In genomic region chr15:98517051-98517450, GRCh38 we compare ENCODE assay signal across 32 cellular contexts.
DNase-seq lines count a peak whose midpoint lies in the region; ATAC-seq, FAIRE-seq and TF ChIP-seq lines count a peak whose summit lies in the region.
"Had no signal": no experiment of that assay in that cellular context is flagged by ENCODE, and none has a peak within 500 bp of the region (broad histone marks: within the 10 kb centered on the region; RNA-seq: fewer than 3 reads in every experiment).

No MANE protein-coding gene starts in this region.

- TF ChIP-seq POLR2A in esophagus muscularis mucosa (IDR thresholded peaks at IDR 0.05; ENCODE audit: low read depth) (no peak), heart left ventricle (IDR thresholded peaks at IDR 0.05) (no peak)

- intact Hi-C loops in esophagus muscularis mucosa (cut with DNase I) (loop anchor here (5.0 kb wide), 1 partner anchor 560 kb away; no protein-coding TSS in a partner anchor), heart left ventricle (cut with DNase I) (loop anchor here in 9 of 10 donors (5.0 to 10.0 kb wide), 10 partner anchors 130 to 560 kb away; partner anchors contain the start of gene IGF1R (in 2 of the 9))

- FAIRE-seq in D721Med (lab: Jason Lieb, UNC), result no peak
- FAIRE-seq: A204.1, A549 had no signal

- H3K4me3 ChIP-seq in esophagus muscularis mucosa, result no peak overlapping the region
- H3K4me3 ChIP-seq in lung, result no peak overlapping the region
- H3K4me3 ChIP-seq in heart left ventricle, result no peak overlapping the region
- H3K4me3 ChIP-seq: A549; BLaER1; BLaER1 treated with 17β-estradiol and CSF1 and Interleukin-3, amounts not matched to agents 10 nM and 100 nM had no signal

- TF ChIP-seq EP300 in esophagus muscularis mucosa (IDR thresholded peaks at IDR 0.05), result no peak

- WGBS in esophagus muscularis mucosa, result 100% methylated on average over 4 of the region's 4 CpGs
- WGBS in lung, 2 donors, result 94 to 95% methylated on average over 4 of the region's 4 CpGs
- WGBS in heart left ventricle, 4 donors, result 88 to 95% (median 91%) methylated on average over 4 of the region's 4 CpGs

- H3K9me3 ChIP-seq in esophagus muscularis mucosa (no peaks in the 10 kb centered on the region), lung (ENCODE audit: control insufficient read depth in 2 of 2, insufficient read depth in 1 of 2, low read length in 1 of 2) (no peaks in the 10 kb centered on the region), heart left ventricle (no peaks in the 10 kb centered on the region)
- H3K9me3 ChIP-seq: A549; BE2C; BLaER1; BLaER1 treated with 17β-estradiol and CSF1 and Interleukin-3, amounts not matched to agents 10 nM and 100 nM; Caco-2 had no signal

- H3K27ac ChIP-seq in esophagus muscularis mucosa (replicated peaks in 1 of 4) (no peak overlapping the region), lung (ENCODE audit: low read depth in 1 of 2, low read length in 1 of 2) (no peak overlapping the region), heart left ventricle (no peak overlapping the region)
- H3K27ac ChIP-seq: 22Rv1; A549; BLaER1; BLaER1 treated with 17β-estradiol and CSF1 and Interleukin-3, amounts not matched to agents 10 nM and 100 nM; C4-2B had no signal

- H3K36me3 ChIP-seq in esophagus muscularis mucosa, result no peaks in the 10 kb centered on the region
- H3K36me3 ChIP-seq in lung (ENCODE audit: control insufficient read depth in 2 of 2, insufficient read depth in 2 of 2, low read length in 2 of 2), result no peaks in the 10 kb centered on the region
- H3K36me3 ChIP-seq in heart left ventricle, result no peaks in the 10 kb centered on the region
- H3K36me3 ChIP-seq: BE2C; BLaER1; BLaER1 treated with 17β-estradiol and CSF1 and Interleukin-3, amounts not matched to agents 10 nM and 100 nM had no signal

- H3K4me1 ChIP-seq in esophagus muscularis mucosa, result peaks cover 0 to 9% (median 7%) of the 10 kb centered on the region in 4 donors
- no peaks in the 10 kb centered on the region for H3K4me1 ChIP-seq in lung (ENCODE audit: control insufficient read depth in 2 of 2, insufficient read depth in 2 of 2, low read length in 2 of 2)
- H3K4me1 ChIP-seq in heart left ventricle, result peaks cover 0 to 8% (median under 1%) of the 10 kb centered on the region in 12 donors
- H3K4me1 ChIP-seq: A549, BE2C, Caco-2 had no signal

- TF ChIP-seq CTCF in esophagus muscularis mucosa (IDR thresholded peaks at IDR 0.05), result no peak
- no peak for TF ChIP-seq CTCF in lung (IDR thresholded peaks at IDR 0.05; ENCODE audit: control extremely low read depth, extremely low read depth)
- TF ChIP-seq CTCF in heart left ventricle (IDR thresholded peaks at IDR 0.05), result no peak
- no peak for TF ChIP-seq CTCF in D721Med (IDR thresholded peaks at IDR 0.05; ENCODE audit: insufficient read depth, missing control alignments)

- peak; percentile 68 for DNase-seq in esophagus muscularis mucosa (ENCODE audit: extremely low spot score)
- peak; percentile 74 for DNase-seq in left kidney (ENCODE audit: low read depth, low spot score)
- DNase-seq in lung (ENCODE audit: low spot score), result peak; percentile 9
- no peak for DNase-seq in heart left ventricle
- no peak for DNase-seq in mucosa of gallbladder (ENCODE audit: low spot score)
- DNase-seq in D721Med (ENCODE audit: insufficient read length, low spot score), result no peak
- DNase-seq: 8988T; ACHN; AML-193; BE2C; C1 segment of cervical spinal cord; Caco-2; Calu3; CD4-positive, alpha-beta memory T cell; CD4-positive, alpha-beta T cell; CD4-positive, CD25-positive, alpha-beta regulatory T cell; CD8-positive, alpha-beta memory T cell; CD8-positive, alpha-beta T cell; COR-L47; DMS 273 treated with DMSO at 0.1 percent for 48 hours; DMS153; DMS53; DMS79; DMS79 treated with DMSO at 0.1 percent for 48 hours; DND-41; EL had no signal

- H3K27me3 ChIP-seq in esophagus muscularis mucosa, result no peaks in the 10 kb centered on the region
- H3K27me3 ChIP-seq in lung (ENCODE audit: control insufficient read depth, insufficient read depth), result no peaks in the 10 kb centered on the region
- H3K27me3 ChIP-seq in heart left ventricle, result peaks cover 0 to 8% (median 0%) of the 10 kb centered on the region in 9 donors
- H3K27me3 ChIP-seq: BLaER1; BLaER1 treated with 17β-estradiol and CSF1 and Interleukin-3, amounts not matched to agents 10 nM and 100 nM had no signal

- no peak for ATAC-seq in lung (ENCODE audit: insufficient read depth, low FRiP score)
- ATAC-seq in heart left ventricle, result no peak
- ATAC-seq: A549; CD8-positive, alpha-beta T cell had no signal

Comparison
In these comparisons a context has a peak if more than half of its experiments do, and no peak if none do; other contexts are left out.
1. DNase-seq: peak in esophagus muscularis mucosa (single experiment), left kidney (single experiment) and lung (single experiment); none in heart left ventricle (0 of 5), mucosa of gallbladder (single experiment) and D721Med (single experiment).